ENCODE assay signal across 13 cellular contexts in the genomic region with DNA sequence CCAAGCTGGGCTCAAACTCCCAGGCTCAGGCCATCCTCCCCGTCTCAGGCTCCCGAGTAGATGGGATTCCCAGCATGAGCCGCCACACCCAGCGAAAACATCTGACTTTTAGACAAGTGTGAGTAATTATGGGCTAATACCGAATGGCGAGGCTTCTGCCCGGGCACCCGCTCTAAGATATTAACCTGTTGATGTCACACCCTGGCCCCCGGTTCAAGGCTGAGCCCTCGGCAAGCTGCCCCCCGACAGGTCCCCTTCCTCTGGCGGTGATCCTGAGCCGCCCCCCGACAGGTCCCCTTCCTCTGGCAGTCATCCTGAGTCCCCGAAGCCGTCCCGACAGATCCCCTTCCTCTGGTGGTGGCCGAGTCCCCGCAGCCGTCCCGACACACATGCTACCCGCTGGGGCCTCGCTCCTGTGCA. TPM values are rescaled to one million over a fixed set of nuclear protein-coding genes. Genes with fewer than 3 reads are reported as not detected.
DNase-seq lines count a peak whose midpoint lies in the region; ATAC-seq and TF ChIP-seq lines count a peak whose summit lies in the region.
"Had no signal": no experiment of that assay in that cellular context is flagged by ENCODE, and none has a peak within 500 bp of the region (broad histone marks: within the 10 kb centered on the region; RNA-seq: fewer than 3 reads in every experiment).

No MANE protein-coding gene starts in this region.

- H3K27me3 ChIP-seq in adipocyte (replicated peaks; ENCODE audit: control insufficient read depth, insufficient read depth, low read length) = no peaks in the 10 kb centered on the region
- H3K27me3 ChIP-seq: BE2C had no signal

- H3K4me3 ChIP-seq in adipocyte (ENCODE audit: low read length) (no peak overlapping the region), mucosa of descending colon (no peak overlapping the region)
- H3K4me3 ChIP-seq: prostate gland had no signal

- H3K4me1 ChIP-seq in adipocyte (ENCODE audit: control insufficient read depth, insufficient read depth, low read length) = peaks cover 48% of the 10 kb centered on the region
- H3K4me1 ChIP-seq in mucosa of descending colon (ENCODE audit: low read depth) = peaks cover 31% of the 10 kb centered on the region

- intact Hi-C loops in mucosa of descending colon (cut with DNase I, micrococcal nuclease) = no loop called here

- H3K36me3 ChIP-seq in adipocyte (ENCODE audit: control insufficient read depth, insufficient read depth, low read length, severe bottlenecking) = peaks cover 6% of the 10 kb centered on the region
- H3K36me3 ChIP-seq in mucosa of descending colon (ENCODE audit: low read depth) = no peaks in the 10 kb centered on the region
- H3K36me3 ChIP-seq: prostate gland had no signal

- peak overlapping the region; percentile 51 for H3K9ac ChIP-seq in adipocyte (ENCODE audit: low read length)

- no peak for ATAC-seq in mucosa of descending colon
- ATAC-seq: stimulated activated naive CD8-positive, alpha-beta T cell treated with anti-CD3 and anti-CD28 coated beads, Interleukin-15, Interleukin-2, amounts not matched to agents 100 U/mL and 50 U/mL, for 24 hours had no signal

- no peak for TF ChIP-seq CTCF in mucosa of descending colon (IDR thresholded peaks at IDR 0.05)

- DNase-seq in EH (ENCODE audit: low read depth) (peak; percentile 64), adipocyte (ENCODE audit: low read depth) (no peak), mucosa of descending colon (peak; percentile 6 to 50 (median 32)), T-helper 2 cell (no peak), NCI-H526 (lab: John Stamatoyannopoulos, UW) (no peak), NCI-H1105 (lab: John Stamatoyannopoulos, UW) (no peak)
- DNase-seq: activated naive CD4-positive, alpha-beta T cell; BE2C; caudate nucleus; NCI-H1105 treated with DMSO at 0.1 percent for 48 hours; NCI-H69; stimulated activated naive CD8-positive, alpha-beta T cell treated with anti-CD3 and anti-CD28 coated beads, Interleukin-15, Interleukin-2, amounts not matched to agents 100 U/mL and 50 U/mL, for 24 hours had no signal

- H3K9me3 ChIP-seq in adipocyte (ENCODE audit: control insufficient read depth, low read length) (no peaks in the 10 kb centered on the region), mucosa of descending colon (no peaks in the 10 kb centered on the region)
- H3K9me3 ChIP-seq: BE2C, prostate gland had no signal

RNA-seq across cellular contexts. Expression of a gene that starts 5.2 kb away (rescaled TPM):
- 10 to 100 TPM; 22.6 to 26.0 (median 22.9) TPM for total RNA-seq in mucosa of descending colon

RNA-seq across cellular contexts. Expression of a gene that starts 8.6 kb away (rescaled TPM):
- total RNA-seq in mucosa of descending colon = 10 to 100 TPM; 36.7 to 87.9 (median 66.0) TPM

RNA-seq across cellular contexts. Expression of a gene that starts 34.1 kb away (rescaled TPM):
- 10 to 100 TPM; 43.6 to 66.2 (median 52.2) TPM for total RNA-seq in mucosa of descending colon

Comparison
In these comparisons a context has a peak if more than half of its experiments do, and no peak if none do; other contexts are left out.
1. DNase-seq: peak in EH (single experiment) and mucosa of descending colon (3 of 3); none in adipocyte (single experiment), T-helper 2 cell (0 of 5), NCI-H526 (0 of 2) and NCI-H1105 (single experiment).